ENCODE assay signal across 8 cellular contexts in genomic region chr20:13392391-13392790, GRCh38.
"Had no signal": no experiment of that assay in that cellular context is flagged by ENCODE, and none has a peak within 500 bp of the region (broad histone marks: within the 10 kb centered on the region; RNA-seq: fewer than 3 reads in every experiment).

No MANE protein-coding gene starts in this region.

- H3K9me3 ChIP-seq: HAP-1 had no signal

- H3K36me3 ChIP-seq: HAP-1 had no signal

- H3K9ac ChIP-seq: GM23248 had no signal

- FAIRE-seq: HepG2 had no signal

- H2AFZ ChIP-seq: GM23248 had no signal

- H3K4me3 ChIP-seq: GM23248, HAP-1 had no signal

- H3K27ac ChIP-seq: GM23248, HL-60 had no signal

- DNase-seq: GM23248, GOT3, H7, HFFc6, KBM-7 had no signal
